Comparison of ENCODE assay signal across 2 cellular contexts in the genomic region with DNA sequence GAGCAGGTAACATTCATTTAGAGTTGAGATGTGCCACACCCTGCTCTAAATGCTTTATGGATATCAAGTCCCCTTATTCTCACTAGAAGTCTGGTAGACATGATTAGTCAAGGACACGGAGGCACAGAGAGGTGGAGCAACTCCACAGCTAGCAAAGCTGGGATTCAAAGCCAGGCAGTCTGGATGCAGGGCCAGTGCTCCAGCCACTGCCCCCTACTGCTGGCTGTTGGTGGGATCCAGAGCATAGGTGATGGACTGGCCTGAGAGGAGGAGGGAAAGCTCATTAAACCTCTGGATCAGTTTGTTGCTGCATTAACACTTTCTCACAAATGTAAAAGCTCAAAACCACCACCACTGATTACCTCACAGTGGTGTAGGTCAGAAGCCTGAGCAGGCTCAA.
TF ChIP-seq lines count a peak whose summit lies in the region.

No MANE protein-coding gene starts in this region.

TF ChIP-seq in A549, 52 proteins besides CTCF, POLR2A, EP300 and RAD21:
- TF ChIP-seq GATA3 (IDR thresholded peaks at IDR 0.05; ENCODE audit: borderline replicate concordance) = no peak
- no peak for TF ChIP-seq ZSCAN20 (CRISPR knock-in tag; IDR thresholded peaks at IDR 0.05)
- TF ChIP-seq, protein P1, sequence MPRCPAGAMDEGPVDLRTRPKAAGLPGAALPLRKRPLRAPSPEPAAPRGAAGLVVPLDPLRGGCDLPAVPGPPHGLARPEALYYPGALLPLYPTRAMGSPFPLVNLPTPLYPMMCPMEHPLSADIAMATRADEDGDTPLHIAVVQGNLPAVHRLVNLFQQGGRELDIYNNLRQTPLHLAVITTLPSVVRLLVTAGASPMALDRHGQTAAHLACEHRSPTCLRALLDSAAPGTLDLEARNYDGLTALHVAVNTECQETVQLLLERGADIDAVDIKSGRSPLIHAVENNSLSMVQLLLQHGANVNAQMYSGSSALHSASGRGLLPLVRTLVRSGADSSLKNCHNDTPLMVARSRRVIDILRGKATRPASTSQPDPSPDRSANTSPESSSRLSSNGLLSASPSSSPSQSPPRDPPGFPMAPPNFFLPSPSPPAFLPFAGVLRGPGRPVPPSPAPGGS (IDR thresholded peaks at IDR 0.05) = no peak
- no peak for TF ChIP-seq KDM1A (IDR thresholded peaks at IDR 0.05; ENCODE audit: low read depth)
- TF ChIP-seq HOXB13 (CRISPR knock-in tag; IDR thresholded peaks at IDR 0.05; ENCODE audit: low read depth) = no peak
- no peak for TF ChIP-seq RNF2 (IDR thresholded peaks at IDR 0.05; ENCODE audit: borderline replicate concordance, low read depth)
- no peak for TF ChIP-seq HEYL (CRISPR knock-in tag; IDR thresholded peaks at IDR 0.05)
- no peak for TF ChIP-seq MYC (IDR thresholded peaks at IDR 0.05; ENCODE audit: borderline replicate concordance, low read length)
- TF ChIP-seq CHD4 (IDR thresholded peaks at IDR 0.05; ENCODE audit: borderline replicate concordance) = no peak
- no peak for TF ChIP-seq RARB (CRISPR knock-in tag; IDR thresholded peaks at IDR 0.05)
- no peak for TF ChIP-seq JUNB (IDR thresholded peaks at IDR 0.05)
- TF ChIP-seq TP53 (CRISPR knock-in tag; IDR thresholded peaks at IDR 0.05) = no peak
- TF ChIP-seq POLR2AphosphoS2 (conservative IDR thresholded peaks at IDR 0.05; ENCODE audit: low read length) = no peak
- TF ChIP-seq HOXA7 (CRISPR knock-in tag; IDR thresholded peaks at IDR 0.05) = no peak
- no peak for TF ChIP-seq SMC3 (IDR thresholded peaks at IDR 0.05)
- no peak for TF ChIP-seq FOSL2 (IDR thresholded peaks at IDR 0.05)
- no peak for TF ChIP-seq FOSL2 (CRISPR knock-in tag; IDR thresholded peaks at IDR 0.05)
- no peak for TF ChIP-seq FOSB (CRISPR knock-in tag; IDR thresholded peaks at IDR 0.05)
- TF ChIP-seq, protein P2, sequence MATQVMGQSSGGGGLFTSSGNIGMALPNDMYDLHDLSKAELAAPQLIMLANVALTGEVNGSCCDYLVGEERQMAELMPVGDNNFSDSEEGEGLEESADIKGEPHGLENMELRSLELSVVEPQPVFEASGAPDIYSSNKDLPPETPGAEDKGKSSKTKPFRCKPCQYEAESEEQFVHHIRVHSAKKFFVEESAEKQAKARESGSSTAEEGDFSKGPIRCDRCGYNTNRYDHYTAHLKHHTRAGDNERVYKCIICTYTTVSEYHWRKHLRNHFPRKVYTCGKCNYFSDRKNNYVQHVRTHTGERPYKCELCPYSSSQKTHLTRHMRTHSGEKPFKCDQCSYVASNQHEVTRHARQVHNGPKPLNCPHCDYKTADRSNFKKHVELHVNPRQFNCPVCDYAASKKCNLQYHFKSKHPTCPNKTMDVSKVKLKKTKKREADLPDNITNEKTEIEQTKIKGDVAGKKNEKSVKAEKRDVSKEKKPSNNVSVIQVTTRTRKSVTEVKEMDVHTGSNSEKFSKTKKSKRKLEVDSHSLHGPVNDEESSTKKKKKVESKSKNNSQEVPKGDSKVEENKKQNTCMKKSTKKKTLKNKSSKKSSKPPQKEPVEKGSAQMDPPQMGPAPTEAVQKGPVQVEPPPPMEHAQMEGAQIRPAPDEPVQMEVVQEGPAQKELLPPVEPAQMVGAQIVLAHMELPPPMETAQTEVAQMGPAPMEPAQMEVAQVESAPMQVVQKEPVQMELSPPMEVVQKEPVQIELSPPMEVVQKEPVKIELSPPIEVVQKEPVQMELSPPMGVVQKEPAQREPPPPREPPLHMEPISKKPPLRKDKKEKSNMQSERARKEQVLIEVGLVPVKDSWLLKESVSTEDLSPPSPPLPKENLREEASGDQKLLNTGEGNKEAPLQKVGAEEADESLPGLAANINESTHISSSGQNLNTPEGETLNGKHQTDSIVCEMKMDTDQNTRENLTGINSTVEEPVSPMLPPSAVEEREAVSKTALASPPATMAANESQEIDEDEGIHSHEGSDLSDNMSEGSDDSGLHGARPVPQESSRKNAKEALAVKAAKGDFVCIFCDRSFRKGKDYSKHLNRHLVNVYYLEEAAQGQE (IDR thresholded peaks at IDR 0.05) = no peak
TF ChIP-seq in A549: peak in this region for 0.

TF ChIP-seq in GM23338, 12 proteins besides CTCF, POLR2A, EP300 and RAD21:
- no peak for TF ChIP-seq ETS1 (IDR thresholded peaks at IDR 0.05)
- no peak for TF ChIP-seq CREB1 (CRISPR knock-in tag; IDR thresholded peaks at IDR 0.05; ENCODE audit: low read depth)
- no peak for TF ChIP-seq JUNB (IDR thresholded peaks at IDR 0.05; ENCODE audit: unreplicated experiment)
- TF ChIP-seq EZH2phosphoT487 (IDR thresholded peaks at IDR 0.05; ENCODE audit: unreplicated experiment) = no peak
- TF ChIP-seq ZNF462 (CRISPR knock-in tag; IDR thresholded peaks at IDR 0.05) = no peak
- TF ChIP-seq EZH2 (IDR thresholded peaks at IDR 0.05; ENCODE audit: low read depth, unreplicated experiment) = no peak
- TF ChIP-seq ZNF331 (CRISPR knock-in tag; IDR thresholded peaks at IDR 0.05; ENCODE audit: low read depth) = no peak
- TF ChIP-seq, protein P2 (IDR thresholded peaks at IDR 0.05; ENCODE audit: unreplicated experiment) = no peak
- TF ChIP-seq ZNF114 (CRISPR knock-in tag; IDR thresholded peaks at IDR 0.05) = no peak
- TF ChIP-seq NANOG (IDR thresholded peaks at IDR 0.05; ENCODE audit: borderline replicate concordance) = no peak
- TF ChIP-seq STAT1 (IDR thresholded peaks at IDR 0.05; ENCODE audit: unreplicated experiment) = no peak
- TF ChIP-seq POLR2AphosphoS5 (IDR thresholded peaks at IDR 0.05; ENCODE audit: low read depth) = no peak
